Comparison of ENCODE assay signal across 1 cellular context in genomic region chr17:37180371-37180770, GRCh38.
TF ChIP-seq lines count a peak whose summit lies in the region.

No MANE protein-coding gene starts in this region.

TF ChIP-seq in HCT116, 20 proteins besides CTCF, POLR2A, EP300 and RAD21 (continued from another document):
- TF ChIP-seq YY1 (IDR thresholded peaks at IDR 0.05; ENCODE audit: extremely low read depth, insufficient replicate concordance, low read depth, low read length) (no peak), FOSL1 (IDR thresholded peaks at IDR 0.05; ENCODE audit: low read depth) (no peak), ZBTB33 (IDR thresholded peaks at IDR 0.05; ENCODE audit: extremely low read depth, insufficient replicate concordance, low read length) (no peak), ELF1 (IDR thresholded peaks at IDR 0.05; ENCODE audit: borderline replicate concordance, low read depth) (no peak), TCF7L2 (IDR thresholded peaks at IDR 0.05; ENCODE audit: borderline replicate concordance, extremely low read depth, insufficient read depth, insufficient read length) (no peak), REST (IDR thresholded peaks at IDR 0.05; ENCODE audit: low read depth) (no peak), POLR2AphosphoS5 (IDR thresholded peaks at IDR 0.05; ENCODE audit: low read depth, low read length) (no peak), EZH2 (IDR thresholded peaks at IDR 0.05) (no peak), MAX (IDR thresholded peaks at IDR 0.05) (no peak), ZFX (IDR thresholded peaks at IDR 0.05) (no peak)
